ENCODE assay signal across 8 cellular contexts in genomic region chr12:124904306-124905098, GRCh38. TPM values are rescaled to one million over a fixed set of nuclear protein-coding genes. Genes with fewer than 3 reads are reported as not detected.
DNase-seq lines count a peak whose midpoint lies in the region; TF ChIP-seq lines count a peak whose summit lies in the region.

No MANE protein-coding gene starts in this region.

- no peaks in the 10 kb centered on the region for H3K9me3 Mint-ChIP-seq in progenitor cell of endocrine pancreas (ENCODE audit: low read depth)

- no peak for TF ChIP-seq CTCF in adrenal gland (IDR thresholded peaks at IDR 0.05)
- no peak for TF ChIP-seq CTCF in cardiac muscle cell (IDR thresholded peaks at IDR 0.05; ENCODE audit: low read depth, low read length)
- no peak for TF ChIP-seq CTCF in progenitor cell of endocrine pancreas (IDR thresholded peaks at IDR 0.05; ENCODE audit: unreplicated experiment)

- DNase-seq in SIG-M5 treated with dmso at 0.1 percent for 504 hours (lab: John Stamatoyannopoulos, UW; ENCODE audit: unreplicated experiment) = peak; percentile 45
- no peak for DNase-seq in SIG-M5 (lab: John Stamatoyannopoulos, UW)
- DNase-seq in adrenal gland = peak; percentile 90 to 98 (median 97)
- DNase-seq in cardiac muscle cell (ENCODE audit: low read depth in 1 of 2, low spot score in 1 of 2) = peak; percentile 51 to 92
- DNase-seq in progenitor cell of endocrine pancreas (ENCODE audit: low spot score, unreplicated experiment) = no peak
- DNase-seq in activated naive CD4-positive, alpha-beta T cell treated with Interleukin-2 at 50 U/mL for 16 hours = no peak
- no peak for DNase-seq in activated CD4-positive, alpha-beta T cell treated with anti-CD3 and anti-CD28 coated beads for 4 hours
- no peak for DNase-seq in NAMALWA (ENCODE audit: low spot score)

- H3K4me3 ChIP-seq in adrenal gland = no peak overlapping the region
- no peak overlapping the region for H3K4me3 ChIP-seq in cardiac muscle cell

- 11 to 16% (median 13%) methylated on average over 15 of the region's 15 CpGs for WGBS in adrenal gland, 4 donors

- H3K27me3 ChIP-seq in adrenal gland (no peaks in the 10 kb centered on the region), cardiac muscle cell (no peaks in the 10 kb centered on the region)

- H3K27ac ChIP-seq in adrenal gland = peak overlapping the region; percentile 80 to 94 (median 91)
- H3K27ac ChIP-seq in cardiac muscle cell = no peak overlapping the region

- intact Hi-C loops in adrenal gland (cut with DNase I) = no loop called here

- peaks cover 3% of the 10 kb centered on the region for H3K27me3 Mint-ChIP-seq in progenitor cell of endocrine pancreas

- H3K27ac Mint-ChIP-seq in progenitor cell of endocrine pancreas = peak overlapping the region; percentile 62

- peaks cover 16% of the 10 kb centered on the region for H3K4me1 Mint-ChIP-seq in progenitor cell of endocrine pancreas (ENCODE audit: low read depth)

- H3K9me3 ChIP-seq in adrenal gland (replicated peaks in 1 of 3) (no peaks in the 10 kb centered on the region), cardiac muscle cell (ENCODE audit: low read depth) (no peaks in the 10 kb centered on the region)

- H3K36me3 ChIP-seq in adrenal gland (replicated peaks in 1 of 2) = no peaks in the 10 kb centered on the region
- no peaks in the 10 kb centered on the region for H3K36me3 ChIP-seq in cardiac muscle cell

- TF ChIP-seq POLR2A in adrenal gland (IDR thresholded peaks at IDR 0.05) = peak in 1 of 2 donors; percentile 92

- H3K36me3 Mint-ChIP-seq in progenitor cell of endocrine pancreas (ENCODE audit: insufficient read depth) = no peaks in the 10 kb centered on the region

- H3K4me1 ChIP-seq in adrenal gland (replicated peaks in 1 of 2) = peaks cover 12% of the 10 kb centered on the region in 2 donors
- H3K4me1 ChIP-seq in cardiac muscle cell (ENCODE audit: low read depth) = no peaks in the 10 kb centered on the region

- H3K4me3 Mint-ChIP-seq in progenitor cell of endocrine pancreas (ENCODE audit: low read depth) = no peak overlapping the region

RNA-seq across cellular contexts. Expression of gene UBC, which starts 9.9 kb away (rescaled TPM):
- total RNA-seq in adrenal gland (1,000 to 10,000 TPM in 4 of 8 donors, 100 to 1,000 TPM in 4; 896 to 1,700 (median 1,052) TPM), cardiac muscle cell (831 and 1,139 TPM in 2 replicates), progenitor cell of endocrine pancreas (630 and 645 TPM in 2 replicates)
- polyA plus RNA-seq in adrenal gland (1,000 to 10,000 TPM in 2 of 3 donors, 100 to 1,000 TPM in 1; 797 to 1,499 (median 1,129) TPM), cardiac muscle cell (897 and 1,281 TPM in 2 replicates)

RNA-seq across cellular contexts. Expression of gene SCARB1, which starts 40.8 kb away (rescaled TPM):
- total RNA-seq in adrenal gland = 1,000 to 10,000 TPM in 5 of 8 donors, 100 to 1,000 TPM in 3; 646 to 8,580 (median 1,325) TPM
- polyA plus RNA-seq in adrenal gland = 1,000 to 10,000 TPM in 2 of 3 donors, 100 to 1,000 TPM in 1; 213 to 5,784 (median 1,664) TPM
- 37.7 and 37.9 TPM in 2 replicates for total RNA-seq in cardiac muscle cell
- polyA plus RNA-seq in cardiac muscle cell = 42.5 and 46.3 TPM in 2 replicates
- total RNA-seq in progenitor cell of endocrine pancreas = 20.6 and 21.5 TPM in 2 replicates

Comparison
In these comparisons a context has a peak if more than half of its experiments do, and no peak if none do; other contexts are left out.
1. DNase-seq: peak in SIG-M5 treated with dmso at 0.1 percent for 504 hours (single experiment), adrenal gland (7 of 7) and cardiac muscle cell (2 of 2); none in SIG-M5 (single experiment), progenitor cell of endocrine pancreas (single experiment), activated naive CD4-positive, alpha-beta T cell treated with Interleukin-2 at 50 U/mL for 16 hours (single experiment), activated CD4-positive, alpha-beta T cell treated with anti-CD3 and anti-CD28 coated beads for 4 hours (0 of 2) and NAMALWA (single experiment).
2. RNA of gene SCARB1, which starts 40.8 kb away (total RNA-seq): 646 to 8,580 TPM in adrenal gland; 37.7 to 37.9 TPM in cardiac muscle cell and 20.6 to 21.5 TPM in progenitor cell of endocrine pancreas; every median in the first group is over 10 times any median in the second.